Comparison of ENCODE assay signal across 2 cellular contexts in genomic region chr17:82615084-82616020, GRCh38.
TF ChIP-seq lines count a peak whose summit lies in the region.

No MANE protein-coding gene starts in this region.

TF ChIP-seq in SK-N-SH, 30 proteins besides CTCF, POLR2A, EP300 and RAD21 (continued from another document):
- TF ChIP-seq NFIC (IDR thresholded peaks at IDR 0.05; ENCODE audit: borderline replicate concordance) (no peak), REST (IDR thresholded peaks at IDR 0.05; ENCODE audit: low read depth, low read length) (no peak), RFX5 (IDR thresholded peaks at IDR 0.05; ENCODE audit: low read length) (no peak), TAF1 (IDR thresholded peaks at IDR 0.05; ENCODE audit: borderline replicate concordance, low read depth, low read length) (no peak), NRF1 (IDR thresholded peaks at IDR 0.05; ENCODE audit: low read depth, low read length) (no peak), ELF1 (IDR thresholded peaks at IDR 0.05) (no peak), JUND (IDR thresholded peaks at IDR 0.05) (no peak)
- TF ChIP-seq, protein P1, sequence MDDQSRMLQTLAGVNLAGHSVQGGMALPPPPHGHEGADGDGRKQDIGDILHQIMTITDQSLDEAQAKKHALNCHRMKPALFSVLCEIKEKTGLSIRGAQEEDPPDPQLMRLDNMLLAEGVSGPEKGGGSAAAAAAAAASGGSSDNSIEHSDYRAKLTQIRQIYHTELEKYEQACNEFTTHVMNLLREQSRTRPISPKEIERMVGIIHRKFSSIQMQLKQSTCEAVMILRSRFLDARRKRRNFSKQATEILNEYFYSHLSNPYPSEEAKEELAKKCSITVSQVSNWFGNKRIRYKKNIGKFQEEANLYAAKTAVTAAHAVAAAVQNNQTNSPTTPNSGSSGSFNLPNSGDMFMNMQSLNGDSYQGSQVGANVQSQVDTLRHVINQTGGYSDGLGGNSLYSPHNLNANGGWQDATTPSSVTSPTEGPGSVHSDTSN (IDR thresholded peaks at IDR 0.05), result no peak

TF ChIP-seq in SK-N-SH treated with all-trans-retinoic acid at 6 μM for 48 hours, 23 proteins besides CTCF, POLR2A, EP300 and RAD21 (continued from another document):
- TF ChIP-seq, protein P2, sequence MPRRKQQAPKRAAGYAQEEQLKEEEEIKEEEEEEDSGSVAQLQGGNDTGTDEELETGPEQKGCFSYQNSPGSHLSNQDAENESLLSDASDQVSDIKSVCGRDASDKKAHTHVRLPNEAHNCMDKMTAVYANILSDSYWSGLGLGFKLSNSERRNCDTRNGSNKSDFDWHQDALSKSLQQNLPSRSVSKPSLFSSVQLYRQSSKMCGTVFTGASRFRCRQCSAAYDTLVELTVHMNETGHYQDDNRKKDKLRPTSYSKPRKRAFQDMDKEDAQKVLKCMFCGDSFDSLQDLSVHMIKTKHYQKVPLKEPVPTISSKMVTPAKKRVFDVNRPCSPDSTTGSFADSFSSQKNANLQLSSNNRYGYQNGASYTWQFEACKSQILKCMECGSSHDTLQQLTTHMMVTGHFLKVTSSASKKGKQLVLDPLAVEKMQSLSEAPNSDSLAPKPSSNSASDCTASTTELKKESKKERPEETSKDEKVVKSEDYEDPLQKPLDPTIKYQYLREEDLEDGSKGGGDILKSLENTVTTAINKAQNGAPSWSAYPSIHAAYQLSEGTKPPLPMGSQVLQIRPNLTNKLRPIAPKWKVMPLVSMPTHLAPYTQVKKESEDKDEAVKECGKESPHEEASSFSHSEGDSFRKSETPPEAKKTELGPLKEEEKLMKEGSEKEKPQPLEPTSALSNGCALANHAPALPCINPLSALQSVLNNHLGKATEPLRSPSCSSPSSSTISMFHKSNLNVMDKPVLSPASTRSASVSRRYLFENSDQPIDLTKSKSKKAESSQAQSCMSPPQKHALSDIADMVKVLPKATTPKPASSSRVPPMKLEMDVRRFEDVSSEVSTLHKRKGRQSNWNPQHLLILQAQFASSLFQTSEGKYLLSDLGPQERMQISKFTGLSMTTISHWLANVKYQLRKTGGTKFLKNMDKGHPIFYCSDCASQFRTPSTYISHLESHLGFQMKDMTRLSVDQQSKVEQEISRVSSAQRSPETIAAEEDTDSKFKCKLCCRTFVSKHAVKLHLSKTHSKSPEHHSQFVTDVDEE (CRISPR knock-in tag; IDR thresholded peaks at IDR 0.05), result no peak
